In the genomic region with DNA sequence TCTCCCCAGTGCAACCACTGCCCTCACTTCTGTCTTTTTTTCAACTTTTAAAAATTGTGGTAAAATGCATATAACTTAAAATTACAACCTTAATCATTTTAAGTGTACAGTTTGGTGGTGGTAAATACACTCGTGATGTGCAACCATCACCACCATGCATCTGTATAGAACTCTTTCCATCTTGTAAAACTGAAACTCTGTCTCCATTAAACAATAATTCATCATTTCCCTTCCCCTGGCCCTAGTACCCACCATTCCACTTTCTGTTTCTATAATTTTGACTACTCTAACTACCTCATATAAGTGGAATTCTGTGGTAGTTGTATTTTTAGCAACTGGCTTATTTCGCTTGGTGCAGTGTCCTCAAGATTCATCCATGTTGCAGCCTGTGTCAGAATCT, we compare ENCODE assay signal across 19 cellular contexts. TPM values are rescaled to one million over a fixed set of nuclear protein-coding genes. Genes with fewer than 3 reads are reported as not detected.
DNase-seq lines count a peak whose midpoint lies in the region; ATAC-seq lines count a peak whose summit lies in the region.
"Had no signal": no experiment of that assay in that cellular context is flagged by ENCODE, and none has a peak within 500 bp of the region (broad histone marks: within the 10 kb centered on the region; RNA-seq: fewer than 3 reads in every experiment).

No MANE protein-coding gene starts in this region.

- peak overlapping the region; percentile 84 for H3K27ac Mint-ChIP-seq in activated T-cell treated with anti-CD3 and anti-CD28 coated beads, Interleukin-2, amount 50 U/mL, for 24 hours
- H3K27ac Mint-ChIP-seq in CD4-positive, alpha-beta memory T cell: peak overlapping the region; percentile 74 to 99 (median 90)
- H3K27ac Mint-ChIP-seq in activated T-helper 1 cell treated with anti-CD3 and anti-CD28 coated beads, Interleukin-12 subunit alpha, Interleukin-12 subunit beta, Interleukin-2, Interleukin-4 antibody, amounts not matched to agents 30 ng/mL and 10 ng/mL and 1 ng/mL, durations not matched to agents 14 hours and 24 hours and 36 hours: peak overlapping the region; percentile 50
- H3K27ac Mint-ChIP-seq in naive thymus-derived CD4-positive, alpha-beta T cell: peak overlapping the region in 7 of 9 donors; percentile 31 to 93 (median 59)

- no peak for DNase-seq in activated T-cell treated with anti-CD3 and anti-CD28 coated beads, Interleukin-2, amount 50 U/mL, for 24 hours
- DNase-seq in activated T-cell treated with anti-CD3 and anti-CD28 coated beads for 4 hours (no peak), amniotic stem cell (lab: John Stamatoyannopoulos, UW) (no peak), NCI-H345 treated with DMSO at 0.1 percent for 48 hours (lab: John Stamatoyannopoulos, UW; ENCODE audit: unreplicated experiment) (no peak)
- DNase-seq in CD4-positive, alpha-beta memory T cell: no peak
- DNase-seq in activated T-helper 1 cell treated with anti-CD3 and anti-CD28 coated beads, Interleukin-12 subunit alpha, Interleukin-12 subunit beta, Interleukin-2, Interleukin-4 antibody, amounts not matched to agents 30 ng/mL and 10 ng/mL and 1 ng/mL, durations not matched to agents 14 hours and 24 hours and 36 hours (ENCODE audit: low spot score): no peak
- no peak for DNase-seq in naive thymus-derived CD4-positive, alpha-beta T cell
- DNase-seq: COR-L47, H7, KG1, NCI-H1417, NCI-H187 treated with DMSO at 0.1 percent for 48 hours, NCI-H2227 treated with DMSO at 0.1 percent for 48 hours, NCI-H524, NCI-H82, OCI-M1, SHP77 had no signal

- H3K9me3 ChIP-seq in CD4-positive, alpha-beta memory T cell (ENCODE audit: control insufficient read depth in 1 of 2, low read length in 2 of 2): no peaks in the 10 kb centered on the region
- no peaks in the 10 kb centered on the region for H3K9me3 ChIP-seq in naive thymus-derived CD4-positive, alpha-beta T cell (ENCODE audit: control insufficient read depth in 2 of 3, low read length in 3 of 3)

- intact Hi-C loops in CD4-positive, alpha-beta memory T cell (cut with micrococcal nuclease): no loop called here
- intact Hi-C loops in activated T-helper 1 cell treated with anti-CD3 and anti-CD28 coated beads, Interleukin-12 subunit alpha, Interleukin-12 subunit beta, Interleukin-2, Interleukin-4 antibody, amounts not matched to agents 30 ng/mL and 10 ng/mL and 1 ng/mL, durations not matched to agents 14 hours and 24 hours and 36 hours (cut with micrococcal nuclease): no loop called here
- intact Hi-C loops in naive thymus-derived CD4-positive, alpha-beta T cell (cut with micrococcal nuclease): no loop called here

- H3K36me3 Mint-ChIP-seq in activated T-cell treated with anti-CD3 and anti-CD28 coated beads, Interleukin-2, amount 50 U/mL, for 24 hours (ENCODE audit: low read depth): peaks cover 36% of the 10 kb centered on the region
- H3K36me3 Mint-ChIP-seq in CD4-positive, alpha-beta memory T cell: peaks cover 0 to 4% of the 10 kb centered on the region in 2 donors
- H3K36me3 Mint-ChIP-seq in activated T-helper 1 cell treated with anti-CD3 and anti-CD28 coated beads, Interleukin-12 subunit alpha, Interleukin-12 subunit beta, Interleukin-2, Interleukin-4 antibody, amounts not matched to agents 30 ng/mL and 10 ng/mL and 1 ng/mL, durations not matched to agents 14 hours and 24 hours and 36 hours (ENCODE audit: low read depth): peaks cover 45% of the 10 kb centered on the region
- peaks cover 0 to 74% (median 0%) of the 10 kb centered on the region in 5 donors for H3K36me3 Mint-ChIP-seq in naive thymus-derived CD4-positive, alpha-beta T cell

- H3K4me1 Mint-ChIP-seq in activated T-cell treated with anti-CD3 and anti-CD28 coated beads, Interleukin-2, amount 50 U/mL, for 24 hours (ENCODE audit: low read depth): peaks cover 84% of the 10 kb centered on the region
- peaks cover 48 to 86% (median 61%) of the 10 kb centered on the region in 4 donors for H3K4me1 Mint-ChIP-seq in CD4-positive, alpha-beta memory T cell
- H3K4me1 Mint-ChIP-seq in activated T-helper 1 cell treated with anti-CD3 and anti-CD28 coated beads, Interleukin-12 subunit alpha, Interleukin-12 subunit beta, Interleukin-2, Interleukin-4 antibody, amounts not matched to agents 30 ng/mL and 10 ng/mL and 1 ng/mL, durations not matched to agents 14 hours and 24 hours and 36 hours (ENCODE audit: low read depth): peaks cover 54% of the 10 kb centered on the region
- peaks cover 38 to 72% (median 59%) of the 10 kb centered on the region in 7 donors for H3K4me1 Mint-ChIP-seq in naive thymus-derived CD4-positive, alpha-beta T cell

- no peak overlapping the region for H3K4me3 ChIP-seq in CD4-positive, alpha-beta memory T cell (ENCODE audit: low read length in 2 of 2)
- no peak overlapping the region for H3K4me3 ChIP-seq in naive thymus-derived CD4-positive, alpha-beta T cell (ENCODE audit: low read length)
- H3K4me3 ChIP-seq: BLaER1 treated with 17β-estradiol and CSF1 and Interleukin-3, amounts not matched to agents 10 nM and 100 nM had no signal

- ATAC-seq in naive thymus-derived CD4-positive, alpha-beta T cell: no peak
- no peak for ATAC-seq in HG03460 (IDR thresholded peaks at IDR 0.05; ENCODE audit: unreplicated experiment)

- H3K9me3 Mint-ChIP-seq in activated T-cell treated with anti-CD3 and anti-CD28 coated beads, Interleukin-2, amount 50 U/mL, for 24 hours: peaks cover 5% of the 10 kb centered on the region
- H3K9me3 Mint-ChIP-seq in CD4-positive, alpha-beta memory T cell: peaks cover 0 to 8% (median 1%) of the 10 kb centered on the region in 8 donors
- peaks cover 45% of the 10 kb centered on the region for H3K9me3 Mint-ChIP-seq in activated T-helper 1 cell treated with anti-CD3 and anti-CD28 coated beads, Interleukin-12 subunit alpha, Interleukin-12 subunit beta, Interleukin-2, Interleukin-4 antibody, amounts not matched to agents 30 ng/mL and 10 ng/mL and 1 ng/mL, durations not matched to agents 14 hours and 24 hours and 36 hours
- H3K9me3 Mint-ChIP-seq in naive thymus-derived CD4-positive, alpha-beta T cell: peaks cover 0 to 45% (median 3%) of the 10 kb centered on the region in 11 donors

- H3K4me1 ChIP-seq in CD4-positive, alpha-beta memory T cell (ENCODE audit: insufficient read depth, low read length): peaks cover 47% of the 10 kb centered on the region
- H3K4me1 ChIP-seq in naive thymus-derived CD4-positive, alpha-beta T cell (ENCODE audit: control insufficient read depth in 2 of 2, insufficient read depth in 2 of 2, low read length in 2 of 2): peaks cover 17 to 27% of the 10 kb centered on the region in 2 donors

- no peaks in the 10 kb centered on the region for H3K27me3 Mint-ChIP-seq in activated T-cell treated with anti-CD3 and anti-CD28 coated beads, Interleukin-2, amount 50 U/mL, for 24 hours
- no peaks in the 10 kb centered on the region for H3K27me3 Mint-ChIP-seq in CD4-positive, alpha-beta memory T cell
- H3K27me3 Mint-ChIP-seq in activated T-helper 1 cell treated with anti-CD3 and anti-CD28 coated beads, Interleukin-12 subunit alpha, Interleukin-12 subunit beta, Interleukin-2, Interleukin-4 antibody, amounts not matched to agents 30 ng/mL and 10 ng/mL and 1 ng/mL, durations not matched to agents 14 hours and 24 hours and 36 hours (ENCODE audit: insufficient read depth): no peaks in the 10 kb centered on the region
- H3K27me3 Mint-ChIP-seq in naive thymus-derived CD4-positive, alpha-beta T cell: no peaks in the 10 kb centered on the region

- H3K27me3 ChIP-seq in CD4-positive, alpha-beta memory T cell (ENCODE audit: insufficient read depth, low read length): no peaks in the 10 kb centered on the region
- no peaks in the 10 kb centered on the region for H3K27me3 ChIP-seq in naive thymus-derived CD4-positive, alpha-beta T cell (ENCODE audit: control insufficient read depth in 2 of 2, insufficient read depth in 2 of 2, low read length in 2 of 2)
- H3K27me3 ChIP-seq: BLaER1 treated with 17β-estradiol and CSF1 and Interleukin-3, amounts not matched to agents 10 nM and 100 nM had no signal

- POLR2A ChIA-PET in CD4-positive, alpha-beta memory T cell (lab: Charles Lee; ENCODE audit: partially characterized antibody): no interaction called here
- POLR2A ChIA-PET in naive thymus-derived CD4-positive, alpha-beta T cell (lab: Charles Lee): no interaction called here

- H3K36me3 ChIP-seq in CD4-positive, alpha-beta memory T cell (ENCODE audit: insufficient read depth, low read length): no peaks in the 10 kb centered on the region
- peaks cover 0 to 6% (median 0%) of the 10 kb centered on the region in 3 experiments for H3K36me3 ChIP-seq in naive thymus-derived CD4-positive, alpha-beta T cell (ENCODE audit: control insufficient read depth in 2 of 3, insufficient read depth in 3 of 3, low read length in 3 of 3)

- CTCF ChIA-PET in CD4-positive, alpha-beta memory T cell (lab: Charles Lee; ENCODE audit: partially characterized antibody): interaction anchor here (1.2 kb wide), 1 partner anchor 89 kb away, joined by 3 read pairs; no protein-coding TSS in a partner anchor
- CTCF ChIA-PET in naive thymus-derived CD4-positive, alpha-beta T cell (lab: Charles Lee): interaction anchor here (4.1 kb wide), 1 partner anchor 12 kb away, joined by 18 read pairs; no protein-coding TSS in a partner anchor

- H3K27ac ChIP-seq in CD4-positive, alpha-beta memory T cell (ENCODE audit: low read depth, low read length): peak overlapping the region; percentile 7
- H3K27ac ChIP-seq in naive thymus-derived CD4-positive, alpha-beta T cell (ENCODE audit: low read depth, low read length): no peak overlapping the region
- H3K27ac ChIP-seq: BLaER1 treated with 17β-estradiol and CSF1 and Interleukin-3, amounts not matched to agents 10 nM and 100 nM had no signal

- H3K4me3 Mint-ChIP-seq in activated T-cell treated with anti-CD3 and anti-CD28 coated beads, Interleukin-2, amount 50 U/mL, for 24 hours: no peak overlapping the region
- peak overlapping the region in 3 of 8 donors; percentile 18 to 54 (median 48) for H3K4me3 Mint-ChIP-seq in CD4-positive, alpha-beta memory T cell
- no peak overlapping the region for H3K4me3 Mint-ChIP-seq in activated T-helper 1 cell treated with anti-CD3 and anti-CD28 coated beads, Interleukin-12 subunit alpha, Interleukin-12 subunit beta, Interleukin-2, Interleukin-4 antibody, amounts not matched to agents 30 ng/mL and 10 ng/mL and 1 ng/mL, durations not matched to agents 14 hours and 24 hours and 36 hours
- peak overlapping the region in 3 of 10 donors; percentile 11 to 48 (median 18) for H3K4me3 Mint-ChIP-seq in naive thymus-derived CD4-positive, alpha-beta T cell

RNA-seq across cellular contexts. Expression of gene CTBP1, which starts 6.8 kb away (rescaled TPM):
- total RNA-seq in CD4-positive, alpha-beta memory T cell: 100 to 1,000 TPM; 186 to 195 TPM
- polyA plus RNA-seq in CD4-positive, alpha-beta memory T cell: 10 to 100 TPM; 39.3 to 79.0 TPM
- total RNA-seq in activated T-helper 1 cell treated with anti-CD3 and anti-CD28 coated beads, Interleukin-12 subunit alpha, Interleukin-12 subunit beta, Interleukin-2, Interleukin-4 antibody, amounts not matched to agents 30 ng/mL and 10 ng/mL and 1 ng/mL, durations not matched to agents 14 hours and 24 hours and 36 hours: 203 and 206 TPM in 2 replicates
- 100 to 1,000 TPM; 177 to 233 (median 200) TPM for total RNA-seq in naive thymus-derived CD4-positive, alpha-beta T cell
- 10 to 100 TPM; 57.2 to 79.2 TPM for polyA plus RNA-seq in naive thymus-derived CD4-positive, alpha-beta T cell

RNA-seq across cellular contexts. Expression of gene MAEA, which starts 34.0 kb away (rescaled TPM):
- 100 to 1,000 TPM; 101 to 106 TPM for total RNA-seq in CD4-positive, alpha-beta memory T cell
- polyA plus RNA-seq in CD4-positive, alpha-beta memory T cell: 10 to 100 TPM; 54.1 to 70.9 TPM
- total RNA-seq in activated T-helper 1 cell treated with anti-CD3 and anti-CD28 coated beads, Interleukin-12 subunit alpha, Interleukin-12 subunit beta, Interleukin-2, Interleukin-4 antibody, amounts not matched to agents 30 ng/mL and 10 ng/mL and 1 ng/mL, durations not matched to agents 14 hours and 24 hours and 36 hours: 67.1 and 68.1 TPM in 2 replicates
- total RNA-seq in naive thymus-derived CD4-positive, alpha-beta T cell: 10 to 100 TPM; 56.2 to 92.2 (median 79.4) TPM
- 10 to 100 TPM; 45.3 to 88.5 TPM for polyA plus RNA-seq in naive thymus-derived CD4-positive, alpha-beta T cell
